2 cellular contexts compared by ENCODE assay signal in the genomic region with DNA sequence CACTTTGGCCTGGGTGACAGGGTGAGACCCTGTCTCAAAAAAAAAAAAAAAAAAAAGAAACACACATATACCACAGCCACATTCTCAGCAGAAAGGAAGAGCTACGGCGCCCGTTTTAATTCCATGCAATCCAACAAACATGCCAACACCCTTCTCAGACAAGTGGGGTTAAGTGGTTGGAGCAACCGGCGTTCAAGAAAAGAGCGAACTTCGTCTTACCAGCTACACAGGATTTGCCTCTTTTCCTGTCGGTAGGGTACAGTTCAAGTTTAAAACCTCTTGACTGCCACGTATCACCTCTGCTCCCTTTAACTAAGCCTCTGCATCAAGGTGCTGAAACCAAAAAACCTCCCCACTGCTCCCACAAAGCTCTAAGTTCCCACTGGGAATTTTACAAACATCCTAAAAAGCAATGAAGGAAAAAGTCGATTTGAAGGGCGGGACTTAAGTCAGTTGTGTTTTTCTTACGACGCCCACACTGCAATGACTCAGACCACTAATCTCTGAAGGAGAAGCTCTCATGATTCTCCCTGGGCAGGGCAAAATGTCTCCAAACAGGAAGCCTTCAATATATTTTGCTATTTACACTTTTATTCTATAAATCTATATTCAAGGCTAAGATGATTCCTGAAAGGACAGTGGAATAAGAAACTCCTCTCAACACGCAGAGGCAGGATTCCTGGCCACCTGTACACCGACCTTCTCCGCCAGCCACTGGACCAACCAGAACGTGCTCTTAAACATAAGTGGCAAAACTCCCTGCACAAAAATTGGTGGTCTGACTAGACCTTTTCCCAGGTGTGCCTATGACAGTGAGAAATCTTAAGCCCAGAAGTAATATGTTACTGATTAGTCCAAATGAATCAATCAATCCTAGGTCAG.
TF ChIP-seq lines count a peak whose summit lies in the region.

No MANE protein-coding gene starts in this region.

TF ChIP-seq in IMR-90, 13 proteins besides CTCF, POLR2A, EP300 and RAD21:
- TF ChIP-seq FOS (IDR thresholded peaks at IDR 0.05; ENCODE audit: low read depth, low read length): peak; percentile 36; the same call in 1 of the 2 replicates
- TF ChIP-seq CHD1 (IDR thresholded peaks at IDR 0.05; ENCODE audit: low read depth, low read length): no peak

TF ChIP-seq in SK-N-SH, 30 proteins besides CTCF, POLR2A, EP300 and RAD21:
- TF ChIP-seq NFIC (IDR thresholded peaks at IDR 0.05; ENCODE audit: borderline replicate concordance) (no peak), JUND (IDR thresholded peaks at IDR 0.05) (no peak), ZBTB33 (IDR thresholded peaks at IDR 0.05; ENCODE audit: borderline replicate concordance, low read depth) (no peak), USF1 (IDR thresholded peaks at IDR 0.05; ENCODE audit: borderline replicate concordance, low read depth) (no peak), EZH2phosphoT487 (IDR thresholded peaks at IDR 0.05; ENCODE audit: borderline replicate concordance, low read depth) (no peak), RCOR1 (IDR thresholded peaks at IDR 0.05; ENCODE audit: low read length) (no peak), SIN3A (IDR thresholded peaks at IDR 0.05; ENCODE audit: borderline replicate concordance, low read depth, low read length) (no peak), GABPA (IDR thresholded peaks at IDR 0.05; ENCODE audit: low read depth) (no peak), MAX (IDR thresholded peaks at IDR 0.05; ENCODE audit: low read depth) (no peak), ELF1 (IDR thresholded peaks at IDR 0.05) (no peak), SMC3 (IDR thresholded peaks at IDR 0.05; ENCODE audit: low read depth, low read length) (no peak), YY1 (IDR thresholded peaks at IDR 0.05; ENCODE audit: low read depth) (no peak), CHD2 (IDR thresholded peaks at IDR 0.05; ENCODE audit: low read length, partially characterized antibody) (no peak)
- TF ChIP-seq, protein P1, sequence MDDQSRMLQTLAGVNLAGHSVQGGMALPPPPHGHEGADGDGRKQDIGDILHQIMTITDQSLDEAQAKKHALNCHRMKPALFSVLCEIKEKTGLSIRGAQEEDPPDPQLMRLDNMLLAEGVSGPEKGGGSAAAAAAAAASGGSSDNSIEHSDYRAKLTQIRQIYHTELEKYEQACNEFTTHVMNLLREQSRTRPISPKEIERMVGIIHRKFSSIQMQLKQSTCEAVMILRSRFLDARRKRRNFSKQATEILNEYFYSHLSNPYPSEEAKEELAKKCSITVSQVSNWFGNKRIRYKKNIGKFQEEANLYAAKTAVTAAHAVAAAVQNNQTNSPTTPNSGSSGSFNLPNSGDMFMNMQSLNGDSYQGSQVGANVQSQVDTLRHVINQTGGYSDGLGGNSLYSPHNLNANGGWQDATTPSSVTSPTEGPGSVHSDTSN (IDR thresholded peaks at IDR 0.05): no peak
TF ChIP-seq in SK-N-SH: peak in this region for 0.
